Comparison of ENCODE assay signal across 1 cellular context in genomic region chr16:4944333-4945281, GRCh38.
A peak's percentile ranks its signal among the peaks of the same experiment; 100 is the strongest.
TF ChIP-seq lines count a peak whose summit lies in the region.

No MANE protein-coding gene starts in this region.

TF ChIP-seq in SK-N-SH, 30 proteins besides CTCF, POLR2A, EP300 and RAD21 (continued from another document):
- TF ChIP-seq ZBTB33 (IDR thresholded peaks at IDR 0.05; ENCODE audit: borderline replicate concordance, low read depth) (peak; percentile 81; the same call in 1 of the 2 replicates), TCF12 (IDR thresholded peaks at IDR 0.05) (peak; percentile 94), RCOR1 (IDR thresholded peaks at IDR 0.05; ENCODE audit: low read length) (no peak), TAF1 (IDR thresholded peaks at IDR 0.05; ENCODE audit: borderline replicate concordance, low read depth, low read length) (no peak), POLR2AphosphoS5 (IDR thresholded peaks at IDR 0.05; ENCODE audit: low read depth, low read length) (peak; percentile 73; the same call in 1 of the 2 replicates), MXI1 (IDR thresholded peaks at IDR 0.05; ENCODE audit: low read depth, low read length) (no peak), CHD2 (IDR thresholded peaks at IDR 0.05; ENCODE audit: low read length, partially characterized antibody) (no peak), MAX (IDR thresholded peaks at IDR 0.05; ENCODE audit: low read depth) (peak; percentile 88), RFX5 (IDR thresholded peaks at IDR 0.05; ENCODE audit: low read length) (no peak), GABPA (IDR thresholded peaks at IDR 0.05; ENCODE audit: low read depth) (no peak), USF2 (IDR thresholded peaks at IDR 0.05; ENCODE audit: borderline replicate concordance, low read depth, low read length) (no peak), JUND (IDR thresholded peaks at IDR 0.05) (peak; percentile 99), REST (IDR thresholded peaks at IDR 0.05; ENCODE audit: low read depth, low read length) (no peak), ELF1 (IDR thresholded peaks at IDR 0.05) (no peak), NRF1 (IDR thresholded peaks at IDR 0.05; ENCODE audit: low read depth, low read length) (no peak), YY1 (IDR thresholded peaks at IDR 0.05; ENCODE audit: low read depth) (no peak), MEF2A (IDR thresholded peaks at IDR 0.05; ENCODE audit: borderline replicate concordance, low read depth) (peak; percentile 50; the same call in 1 of the 2 replicates), PBX3 (IDR thresholded peaks at IDR 0.05) (peak; percentile 76), IRF3 (IDR thresholded peaks at IDR 0.05; ENCODE audit: low read depth, low read length) (no peak), TEAD4 (IDR thresholded peaks at IDR 0.05; ENCODE audit: borderline replicate concordance, insufficient read depth) (peak; percentile 97), FOXJ3 (CRISPR knock-in tag; IDR thresholded peaks at IDR 0.05) (no peak)
